ENCODE assay signal across 12 cellular contexts in genomic region chr19:16586477-16586871, GRCh38. TPM values are rescaled to one million over a fixed set of nuclear protein-coding genes. Genes with fewer than 3 reads are reported as not detected.
A peak's percentile ranks its signal among the peaks of the same experiment; 100 is the strongest.
DNase-seq lines count a peak whose midpoint lies in the region; ATAC-seq and TF ChIP-seq lines count a peak whose summit lies in the region.
"Had no signal": no experiment of that assay in that cellular context is flagged by ENCODE, and none has a peak within 500 bp of the region (broad histone marks: within the 10 kb centered on the region; RNA-seq: fewer than 3 reads in every experiment).

No MANE protein-coding gene starts in this region.

- no peaks in the 10 kb centered on the region for H3K27me3 Mint-ChIP-seq in activated CD4-positive, alpha-beta T cell treated with anti-CD3 and anti-CD28 coated beads, Interleukin-2, amount 10 ng/mL, durations not matched to agents 24 days and 14 days
- no peaks in the 10 kb centered on the region for H3K27me3 Mint-ChIP-seq in endodermal cell (ENCODE audit: insufficient read depth)
- no peaks in the 10 kb centered on the region for H3K27me3 Mint-ChIP-seq in H9 (ENCODE audit: low read depth)

- H3K9ac ChIP-seq in endodermal cell (ENCODE audit: extremely low read depth, low read length, poor library complexity, severe bottlenecking) = no peak overlapping the region
- no peak overlapping the region for H3K9ac ChIP-seq in H9 (ENCODE audit: extremely low read depth, insufficient read length, low read length)

- no peak overlapping the region for H2BK20ac ChIP-seq in H9 (ENCODE audit: low read depth, low read length, poor library complexity, severe bottlenecking)

- H2BK15ac ChIP-seq in H9 (ENCODE audit: low read depth, low read length) = no peak overlapping the region

- no peak overlapping the region for H2BK5ac ChIP-seq in H9 (ENCODE audit: insufficient read length, low read length)

- H3K9me3 Mint-ChIP-seq in activated CD4-positive, alpha-beta T cell treated with anti-CD3 and anti-CD28 coated beads, Interleukin-2, amount 10 ng/mL, durations not matched to agents 24 days and 14 days = no peaks in the 10 kb centered on the region
- no peaks in the 10 kb centered on the region for H3K9me3 Mint-ChIP-seq in endodermal cell
- no peaks in the 10 kb centered on the region for H3K9me3 Mint-ChIP-seq in stimulated activated effector memory CD8-positive, alpha-beta T cell treated with anti-CD3 and anti-CD28 coated beads, Interleukin-12 subunit alpha, Interleukin-12 subunit beta, amount 100 ng/mL, for 72 hours
- H3K9me3 Mint-ChIP-seq in H9 = no peaks in the 10 kb centered on the region
- H3K9me3 Mint-ChIP-seq: HFFc6 had no signal

- H3K4me1 Mint-ChIP-seq in activated CD4-positive, alpha-beta T cell treated with anti-CD3 and anti-CD28 coated beads, Interleukin-2, amount 10 ng/mL, durations not matched to agents 24 days and 14 days = peaks cover 71% of the 10 kb centered on the region
- H3K4me1 Mint-ChIP-seq in endodermal cell = peaks cover 50% of the 10 kb centered on the region
- peaks cover 85% of the 10 kb centered on the region for H3K4me1 Mint-ChIP-seq in stimulated activated effector memory CD8-positive, alpha-beta T cell treated with anti-CD3 and anti-CD28 coated beads, Interleukin-12 subunit alpha, Interleukin-12 subunit beta, amount 100 ng/mL, for 72 hours
- peaks cover 54 to 71% of the 10 kb centered on the region in 2 experiments for H3K4me1 Mint-ChIP-seq in H9

- H3K36me3 Mint-ChIP-seq in activated CD4-positive, alpha-beta T cell treated with anti-CD3 and anti-CD28 coated beads, Interleukin-2, amount 10 ng/mL, durations not matched to agents 24 days and 14 days (ENCODE audit: low read depth) = peaks cover 6% of the 10 kb centered on the region
- no peaks in the 10 kb centered on the region for H3K36me3 Mint-ChIP-seq in endodermal cell (ENCODE audit: low read depth)
- H3K36me3 Mint-ChIP-seq in stimulated activated effector memory CD8-positive, alpha-beta T cell treated with anti-CD3 and anti-CD28 coated beads, Interleukin-12 subunit alpha, Interleukin-12 subunit beta, amount 100 ng/mL, for 72 hours = peaks cover 30% of the 10 kb centered on the region
- H3K36me3 Mint-ChIP-seq in H9 (ENCODE audit: insufficient read depth in 1 of 3, low read depth in 3 of 3) = no peaks in the 10 kb centered on the region

- no peak for TF ChIP-seq CTCF in PC-9 (conservative IDR thresholded peaks at IDR 0.05)
- no peak for TF ChIP-seq CTCF in endodermal cell (conservative IDR thresholded peaks at IDR 0.05)
- TF ChIP-seq CTCF in H9 (conservative IDR thresholded peaks at IDR 0.05) = no peak

- no peak overlapping the region for H4K8ac ChIP-seq in H9 (replicated peaks; ENCODE audit: insufficient read length, low read depth, low read length)

- H3K4me3 ChIP-seq in PC-9 = no peak overlapping the region
- no peak overlapping the region for H3K4me3 ChIP-seq in endodermal cell (ENCODE audit: low read length)
- H3K4me3 ChIP-seq: A549 had no signal

- no peak overlapping the region for H2BK12ac ChIP-seq in H9 (ENCODE audit: insufficient read length, low read depth, low read length)

- no peaks in the 10 kb centered on the region for H3K23me2 ChIP-seq in H9 (ENCODE audit: insufficient read length, low read depth, low read length, poor library complexity, severe bottlenecking)

- no peak overlapping the region for H3K23ac ChIP-seq in H9 (ENCODE audit: insufficient read length, low read depth, low read length)

- POLR2A ChIA-PET in PC-9 (lab: Charles Lee; ENCODE audit: unreplicated experiment) = no interaction called here

- peak overlapping the region; percentile 96 for H3K27ac Mint-ChIP-seq in activated CD4-positive, alpha-beta T cell treated with anti-CD3 and anti-CD28 coated beads, Interleukin-2, amount 10 ng/mL, durations not matched to agents 24 days and 14 days
- H3K27ac Mint-ChIP-seq in endodermal cell (peak overlapping the region; percentile 21), H9 (peak overlapping the region in 1 of 3 experiments; percentile 85; a peak in 1 of 7 replicates)
- peak overlapping the region; percentile 90 for H3K27ac Mint-ChIP-seq in stimulated activated effector memory CD8-positive, alpha-beta T cell treated with anti-CD3 and anti-CD28 coated beads, Interleukin-12 subunit alpha, Interleukin-12 subunit beta, amount 100 ng/mL, for 72 hours

- H3K27me3 ChIP-seq in PC-9 (ENCODE audit: insufficient read depth, low read depth) = no peaks in the 10 kb centered on the region
- H3K27me3 ChIP-seq in endodermal cell (ENCODE audit: control insufficient read depth, insufficient read depth, low read length, poor library complexity, severe bottlenecking) = no peaks in the 10 kb centered on the region
- no peaks in the 10 kb centered on the region for H3K27me3 ChIP-seq in H9 (ENCODE audit: insufficient read depth, low read length)

- no peak for ATAC-seq in stimulated activated effector memory CD8-positive, alpha-beta T cell treated with anti-CD3 and anti-CD28 coated beads, Interleukin-12 subunit alpha, Interleukin-12 subunit beta, amount 100 ng/mL, for 72 hours
- no peak for ATAC-seq in HG03108 (IDR thresholded peaks at IDR 0.05; ENCODE audit: unreplicated experiment)
- ATAC-seq: A549 had no signal

- H3K56ac ChIP-seq in H9 (ENCODE audit: insufficient read length, low read depth, low read length) = no peak overlapping the region

- H3K79me2 ChIP-seq in PC-9 (ENCODE audit: low read depth) = peaks cover 96% of the 10 kb centered on the region
- peaks cover 15% of the 10 kb centered on the region; the same call in 1 of the 2 replicates for H3K79me2 ChIP-seq in H9 (ENCODE audit: insufficient read depth, low read length)

- H3K27ac ChIP-seq in PC-9 (peak overlapping the region; percentile 16; the same call in 1 of the 2 replicates), endodermal cell (ENCODE audit: low read depth, low read length) (peak overlapping the region; percentile 73), H9 (ENCODE audit: insufficient read length, low read depth, low read length) (no peak overlapping the region)

- CTCF ChIA-PET in PC-9 (lab: Charles Lee) = no interaction called here

- H3K4me1 ChIP-seq in PC-9 (replicated peaks; ENCODE audit: insufficient read depth) = peaks cover 22% of the 10 kb centered on the region
- H3K4me1 ChIP-seq in endodermal cell (ENCODE audit: control insufficient read depth, insufficient read depth, low read length) = peaks cover 27% of the 10 kb centered on the region
- H3K4me1 ChIP-seq in H9 (ENCODE audit: insufficient read depth, low read length) = peaks cover 13% of the 10 kb centered on the region

- H3K79me1 ChIP-seq in H9 (ENCODE audit: insufficient read depth, low read depth, low read length, poor library complexity, severe bottlenecking) = peaks cover 15% of the 10 kb centered on the region

- H2AFZ ChIP-seq in PC-9 (no peak overlapping the region), H9 (ENCODE audit: low read length) (no peak overlapping the region)

- no peak overlapping the region for H2BK120ac ChIP-seq in H9 (ENCODE audit: low read depth, low read length, poor library complexity, severe bottlenecking)

- H3K18ac ChIP-seq in H9 (ENCODE audit: insufficient read length, low read depth, low read length) = no peak overlapping the region

- H3K4me2 ChIP-seq in PC-9 (no peak overlapping the region), H9 (ENCODE audit: insufficient read depth, insufficient read length, low read length) (no peak overlapping the region)
- H3K4me2 ChIP-seq: A549 had no signal

- no peak overlapping the region for H3T11ph ChIP-seq in H9 (ENCODE audit: low read length)

- H3K9me3 ChIP-seq in PC-9 (ENCODE audit: insufficient read depth, low read depth) = no peaks in the 10 kb centered on the region; the same call in 1 of the 2 replicates
- no peaks in the 10 kb centered on the region for H3K9me3 ChIP-seq in endodermal cell (ENCODE audit: control insufficient read depth, low read length)
- no peaks in the 10 kb centered on the region for H3K9me3 ChIP-seq in H9 (ENCODE audit: control insufficient read depth, low read depth, low read length)
- H3K9me3 ChIP-seq: A549 had no signal

- BruUV-seq in PC-9 (replicated peaks; lab: Mats Ljungman, UMichigan) = no TSS peak

- H4K91ac ChIP-seq in H9 (ENCODE audit: insufficient read length, low read depth, low read length) = no peak overlapping the region

- H3K14ac ChIP-seq in H9 (ENCODE audit: insufficient read depth, low read length) = no peak overlapping the region

- H3K36me3 ChIP-seq in PC-9 (ENCODE audit: low read depth) (no peaks in the 10 kb centered on the region), endodermal cell (ENCODE audit: control insufficient read depth, insufficient read depth, low read length) (no peaks in the 10 kb centered on the region)

- peaks cover 90% of the 10 kb centered on the region for H4K20me1 ChIP-seq in PC-9 (ENCODE audit: insufficient read depth)
- no peaks in the 10 kb centered on the region for H4K20me1 ChIP-seq in H9 (ENCODE audit: control insufficient read depth, insufficient read depth, insufficient read length)

- peak; percentile 58 for DNase-seq in activated CD4-positive, alpha-beta T cell treated with anti-CD3 and anti-CD28 coated beads, Interleukin-2, amount 10 ng/mL, durations not matched to agents 24 days and 14 days
- DNase-seq in activated CD4-positive, alpha-beta T cell treated with anti-CD3 and anti-CD28 coated beads for 4 hours = no peak
- DNase-seq in PC-9 (no peak), endodermal cell (no peak), H9 (no peak)
- no peak for DNase-seq in stimulated activated effector memory CD8-positive, alpha-beta T cell treated with anti-CD3 and anti-CD28 coated beads, Interleukin-12 subunit alpha, Interleukin-12 subunit beta, amount 100 ng/mL, for 72 hours (ENCODE audit: low spot score in 2 of 2)
- DNase-seq in effector CD4-positive, alpha-beta T cell = no peak
- DNase-seq: erythroblast, NCI-H1694 had no signal

- no peaks in the 10 kb centered on the region for H3K9me2 ChIP-seq in PC-9 (ENCODE audit: insufficient read depth)

- no peak overlapping the region for H4K5ac ChIP-seq in H9 (ENCODE audit: insufficient read length, low read depth, low read length)

- WGBS in endodermal cell (ENCODE audit: insufficient coverage in 1 of 2, insufficient read length in 1 of 2), 2 experiments = 96% methylated on average over 4 to 9 of the region's 9 CpGs
- no CpG with 5 or more reads among the region's 9 CpGs for WGBS in H9 (ENCODE audit: extremely low coverage, insufficient read length, low lambda C conversion rate)

- peaks cover 11% of the 10 kb centered on the region; the same call in 1 of the 2 replicates for H3F3A ChIP-seq in PC-9 (ENCODE audit: insufficient read depth, low read depth)

- H3K4ac ChIP-seq in H9 (ENCODE audit: low read depth, low read length) = no peak overlapping the region

- H3K4me3 Mint-ChIP-seq in activated CD4-positive, alpha-beta T cell treated with anti-CD3 and anti-CD28 coated beads, Interleukin-2, amount 10 ng/mL, durations not matched to agents 24 days and 14 days = peak overlapping the region; percentile 87
- H3K4me3 Mint-ChIP-seq in endodermal cell (no peak overlapping the region), H9 (no peak overlapping the region; a peak in 1 of 5 replicates)
- peak overlapping the region; percentile 77 for H3K4me3 Mint-ChIP-seq in stimulated activated effector memory CD8-positive, alpha-beta T cell treated with anti-CD3 and anti-CD28 coated beads, Interleukin-12 subunit alpha, Interleukin-12 subunit beta, amount 100 ng/mL, for 72 hours

- no peak overlapping the region for H2AK5ac ChIP-seq in H9 (ENCODE audit: insufficient read length, low read length)

- intact Hi-C loops in activated CD4-positive, alpha-beta T cell treated with anti-CD3 and anti-CD28 coated beads, Interleukin-2, amount 10 ng/mL, durations not matched to agents 24 days and 14 days (cut with micrococcal nuclease) = no loop called here
- intact Hi-C loops in PC-9 (cut with micrococcal nuclease; ENCODE audit: unreplicated experiment) = no loop called here

RNA-seq across cellular contexts. Expression of gene SLC35E1, which starts 14.3 kb away (rescaled TPM):
- 60.2 and 65.0 TPM in 2 replicates for total RNA-seq in activated CD4-positive, alpha-beta T cell treated with anti-CD3 and anti-CD28 coated beads, Interleukin-2, amount 10 ng/mL, durations not matched to agents 24 days and 14 days
- total RNA-seq in PC-9 (2021) (61.0 and 65.3 TPM in 2 replicates), endodermal cell (10 to 100 TPM; 26.6 to 30.6 TPM), H9 (2021) (34.0 and 35.8 TPM in 2 replicates)
- 24.8 TPM for polyA plus RNA-seq in endodermal cell (2013, experiment 1 of 2)
- 25.5 TPM for polyA plus RNA-seq in endodermal cell (2013, experiment 2 of 2)

RNA-seq across cellular contexts. Expression of gene MED26, which starts 41.5 kb away (rescaled TPM):
- 15.5 and 16.8 TPM in 2 replicates for total RNA-seq in activated CD4-positive, alpha-beta T cell treated with anti-CD3 and anti-CD28 coated beads, Interleukin-2, amount 10 ng/mL, durations not matched to agents 24 days and 14 days
- total RNA-seq in PC-9 (2021) (11.9 and 13.0 TPM in 2 replicates), endodermal cell (10 to 100 TPM; 10.8 to 11.8 TPM), H9 (2021) (11.4 and 13.0 TPM in 2 replicates)
- 6.3 TPM for polyA plus RNA-seq in endodermal cell (2013, experiment 1 of 2)
- 7.2 TPM for polyA plus RNA-seq in endodermal cell (2013, experiment 2 of 2)

RNA-seq across cellular contexts. Expression of gene CHERP, which starts 44.2 kb away (rescaled TPM):
- total RNA-seq in activated CD4-positive, alpha-beta T cell treated with anti-CD3 and anti-CD28 coated beads, Interleukin-2, amount 10 ng/mL, durations not matched to agents 24 days and 14 days = 88.6 and 89.8 TPM in 2 replicates
- 47.7 and 52.9 TPM in 2 replicates for total RNA-seq in PC-9 (2021)
- total RNA-seq in endodermal cell = 10 to 100 TPM; 69.5 to 71.5 TPM
- polyA plus RNA-seq in endodermal cell (2013, experiment 1 of 2) = 57.2 TPM
- polyA plus RNA-seq in endodermal cell (2013, experiment 2 of 2) = 47.1 TPM
- 92.2 and 101 TPM in 2 replicates for total RNA-seq in H9 (2021)

Comparison
In these comparisons a context has a peak if more than half of its experiments do, and no peak if none do; other contexts are left out.
1. H3K4me3 Mint-ChIP-seq: peak in activated CD4-positive, alpha-beta T cell treated with anti-CD3 and anti-CD28 coated beads, Interleukin-2, amount 10 ng/mL, durations not matched to agents 24 days and 14 days (single experiment) and stimulated activated effector memory CD8-positive, alpha-beta T cell treated with anti-CD3 and anti-CD28 coated beads, Interleukin-12 subunit alpha, Interleukin-12 subunit beta, amount 100 ng/mL, for 72 hours (single experiment); none in endodermal cell (single experiment) and H9 (0 of 2).